In the genomic region with DNA sequence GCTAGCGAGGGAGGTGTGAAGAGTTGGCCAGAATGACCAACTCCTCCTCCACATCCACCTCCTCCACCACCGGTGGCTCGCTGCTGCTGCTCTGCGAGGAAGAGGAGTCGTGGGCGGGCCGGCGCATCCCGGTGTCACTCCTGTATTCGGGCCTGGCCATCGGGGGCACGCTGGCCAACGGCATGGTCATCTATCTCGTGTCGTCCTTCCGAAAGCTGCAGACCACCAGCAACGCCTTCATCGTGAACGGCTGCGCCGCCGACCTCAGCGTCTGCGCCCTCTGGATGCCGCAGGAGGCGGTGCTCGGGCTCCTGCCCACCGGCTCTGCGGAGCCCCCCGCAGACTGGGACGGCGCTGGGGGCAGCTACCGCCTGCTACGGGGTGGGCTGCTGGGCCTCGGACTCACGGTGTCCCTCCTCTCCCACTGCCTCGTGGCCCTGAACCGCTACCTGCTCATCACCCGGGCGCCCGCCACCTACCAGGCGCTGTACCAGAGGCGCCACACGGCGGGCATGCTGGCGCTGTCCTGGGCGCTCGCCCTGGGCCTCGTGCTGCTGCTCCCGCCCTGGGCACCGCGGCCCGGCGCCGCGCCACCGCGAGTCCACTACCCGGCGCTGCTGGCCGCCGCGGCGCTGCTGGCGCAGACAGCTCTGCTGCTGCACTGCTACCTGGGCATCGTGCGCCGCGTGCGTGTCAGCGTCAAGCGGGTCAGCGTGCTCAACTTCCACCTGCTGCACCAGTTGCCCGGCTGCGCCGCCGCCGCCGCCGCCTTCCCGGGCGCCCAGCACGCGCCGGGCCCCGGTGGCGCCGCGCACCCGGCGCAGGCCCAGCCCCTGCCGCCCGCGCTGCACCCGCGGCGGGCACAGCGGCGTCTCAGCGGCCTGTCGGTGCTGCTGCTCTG, we compare ENCODE assay signal across 1 cellular context.
TF ChIP-seq lines count a peak whose summit lies in the region.

No MANE protein-coding gene starts in this region.

TF ChIP-seq in IMR-90, 13 proteins besides CTCF, POLR2A, EP300 and RAD21 (continued from another document):
- TF ChIP-seq, protein P1, sequence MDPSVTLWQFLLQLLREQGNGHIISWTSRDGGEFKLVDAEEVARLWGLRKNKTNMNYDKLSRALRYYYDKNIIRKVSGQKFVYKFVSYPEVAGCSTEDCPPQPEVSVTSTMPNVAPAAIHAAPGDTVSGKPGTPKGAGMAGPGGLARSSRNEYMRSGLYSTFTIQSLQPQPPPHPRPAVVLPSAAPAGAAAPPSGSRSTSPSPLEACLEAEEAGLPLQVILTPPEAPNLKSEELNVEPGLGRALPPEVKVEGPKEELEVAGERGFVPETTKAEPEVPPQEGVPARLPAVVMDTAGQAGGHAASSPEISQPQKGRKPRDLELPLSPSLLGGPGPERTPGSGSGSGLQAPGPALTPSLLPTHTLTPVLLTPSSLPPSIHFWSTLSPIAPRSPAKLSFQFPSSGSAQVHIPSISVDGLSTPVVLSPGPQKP (IDR thresholded peaks at IDR 0.05; ENCODE audit: borderline replicate concordance, low read depth, low read length), result no peak
- no peak for TF ChIP-seq RCOR1 (IDR thresholded peaks at IDR 0.05; ENCODE audit: insufficient replicate concordance, low read length)
- no peak for TF ChIP-seq MAFK (IDR thresholded peaks at IDR 0.05; ENCODE audit: low read depth, low read length)
- no peak for TF ChIP-seq CHD1 (IDR thresholded peaks at IDR 0.05; ENCODE audit: low read depth, low read length)
- no peak for TF ChIP-seq MXI1 (IDR thresholded peaks at IDR 0.05; ENCODE audit: borderline replicate concordance, low read depth, low read length)
- TF ChIP-seq RFX5 (IDR thresholded peaks at IDR 0.05; ENCODE audit: low read depth, low read length), result no peak
